ENCODE assay signal across 8 cellular contexts in the genomic region with DNA sequence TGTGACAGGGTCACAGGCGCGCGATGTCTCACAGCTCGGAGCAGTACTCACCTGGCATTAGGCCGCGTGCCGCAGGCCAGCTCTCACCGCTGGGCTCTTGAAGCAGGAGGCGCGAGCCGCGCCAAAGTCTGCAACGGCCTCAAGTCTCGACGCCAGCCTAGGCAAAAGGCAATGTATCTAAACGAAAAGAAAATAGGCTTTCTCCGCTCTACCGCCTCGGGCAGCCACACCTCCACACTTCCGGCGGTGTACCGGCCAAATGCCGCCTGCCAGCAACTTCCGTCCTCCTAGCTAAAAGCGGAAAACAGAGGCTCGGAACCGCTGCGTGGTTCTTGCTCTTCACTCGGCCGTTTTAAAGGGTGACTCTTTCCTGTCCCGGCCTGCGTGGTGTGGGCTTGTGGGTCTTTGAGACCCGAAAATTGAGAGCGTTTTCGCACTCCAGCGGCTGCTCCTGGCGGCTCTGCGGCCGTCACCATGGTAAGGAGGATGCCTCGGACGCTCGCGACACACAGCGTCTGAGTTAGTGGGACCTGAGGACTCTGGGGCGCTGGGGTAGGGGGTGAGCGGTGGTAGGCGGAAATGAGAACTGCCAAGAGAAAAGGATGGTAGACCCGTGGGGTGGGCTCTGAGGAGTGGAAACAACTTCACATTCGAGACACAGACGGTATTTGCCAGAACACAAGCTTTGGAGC. TPM values are rescaled to one million over a fixed set of nuclear protein-coding genes. Genes with fewer than 3 reads are reported as not detected.
A peak's percentile ranks its signal among the peaks of the same experiment; 100 is the strongest.
DNase-seq lines count a peak whose midpoint lies in the region; ATAC-seq and TF ChIP-seq lines count a peak whose summit lies in the region.

A gene with protein sequence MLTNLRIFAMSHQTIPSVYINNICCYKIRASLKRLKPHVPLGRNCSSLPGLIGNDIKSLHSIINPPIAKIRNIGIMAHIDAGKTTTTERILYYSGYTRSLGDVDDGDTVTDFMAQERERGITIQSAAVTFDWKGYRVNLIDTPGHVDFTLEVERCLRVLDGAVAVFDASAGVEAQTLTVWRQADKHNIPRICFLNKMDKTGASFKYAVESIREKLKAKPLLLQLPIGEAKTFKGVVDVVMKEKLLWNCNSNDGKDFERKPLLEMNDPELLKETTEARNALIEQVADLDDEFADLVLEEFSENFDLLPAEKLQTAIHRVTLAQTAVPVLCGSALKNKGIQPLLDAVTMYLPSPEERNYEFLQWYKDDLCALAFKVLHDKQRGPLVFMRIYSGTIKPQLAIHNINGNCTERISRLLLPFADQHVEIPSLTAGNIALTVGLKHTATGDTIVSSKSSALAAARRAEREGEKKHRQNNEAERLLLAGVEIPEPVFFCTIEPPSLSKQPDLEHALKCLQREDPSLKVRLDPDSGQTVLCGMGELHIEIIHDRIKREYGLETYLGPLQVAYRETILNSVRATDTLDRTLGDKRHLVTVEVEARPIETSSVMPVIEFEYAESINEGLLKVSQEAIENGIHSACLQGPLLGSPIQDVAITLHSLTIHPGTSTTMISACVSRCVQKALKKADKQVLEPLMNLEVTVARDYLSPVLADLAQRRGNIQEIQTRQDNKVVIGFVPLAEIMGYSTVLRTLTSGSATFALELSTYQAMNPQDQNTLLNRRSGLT (minus strand): TSS at position 231 of the 692 bp plus-strand sequence. CDS start 3,375 bp downstream, outside the sequence.
A gene (plus strand): TSS at position 363 of the 692 bp plus-strand sequence. CDS start 112 bp downstream, at position 475.

- H3K27me3 ChIP-seq in Panc1 (ENCODE audit: control insufficient read depth, insufficient read depth, low read length) (no peaks in the 10 kb centered on the region), muscle layer of duodenum (ENCODE audit: low read depth, low read length) (no peaks in the 10 kb centered on the region)

- in situ Hi-C loops in Panc1 (cut with HindIII; ENCODE audit: low pct_unique_long_range_greater_than_20kb, low sequenced_read_pairs), result no loop called here

- H3K9me3 ChIP-seq in Panc1 (ENCODE audit: control insufficient read depth, insufficient read depth, low read depth, low read length) (no peaks in the 10 kb centered on the region), muscle layer of duodenum (ENCODE audit: control insufficient read depth in 1 of 2, low read length in 2 of 2) (no peaks in the 10 kb centered on the region)

- BruUV-seq in Panc1 (replicated peaks; lab: Mats Ljungman, UMichigan), result no TSS peak

- H3K4me3 ChIP-seq in Panc1 (ENCODE audit: low read depth in 2 of 2, low read length in 2 of 2), result peak within 1 kb of the TSS; percentile 99 to 100
- peak within 1 kb of the TSS; percentile 98 to 100 for H3K4me3 ChIP-seq in muscle layer of duodenum (ENCODE audit: low read depth in 1 of 2, low read length in 2 of 2)

- intact Hi-C loops in Panc1 (cut with micrococcal nuclease; ENCODE audit: unreplicated experiment), result loop anchor here (10.0 kb wide), 1 partner anchor 148 kb away; no protein-coding TSS in a partner anchor

- ATAC-seq in GM21723 (IDR thresholded peaks at IDR 0.05; ENCODE audit: unreplicated experiment), result peak; percentile 90
- ATAC-seq in Panc1, result peak; percentile 93
- peak; percentile 97 for ATAC-seq in esophagus mucosa

- CTCF ChIA-PET in Panc1 (lab: Charles Lee), result no interaction called here

- DNase-seq in DMS53 (lab: John Stamatoyannopoulos, UW) (peak; percentile 97), KG1 (lab: John Stamatoyannopoulos, UW) (peak; percentile 98), Panc1 (ENCODE audit: low read depth, low spot score) (peak; percentile 88)
- DNase-seq in activated T-cell treated with anti-CD3 and anti-CD28 coated beads, Interleukin-2, amount 50 U/mL, for 48 hours, result peak; percentile 95
- peak; percentile 86 to 89 for DNase-seq in stimulated activated CD8-positive, alpha-beta memory T cell treated with anti-CD3 and anti-CD28 coated beads, Interleukin-7, amount 100 ng/mL, for 4 hours (ENCODE audit: low read depth in 2 of 2)

- POLR2A ChIA-PET in Panc1 (lab: Charles Lee), result interaction anchor here (0.5 kb wide), 1 partner anchor 89 kb away, joined by 8 read pairs; no protein-coding TSS in a partner anchor

- peaks cover 25% of the 10 kb centered on the region for H3K4me1 ChIP-seq in Panc1 (ENCODE audit: control insufficient read depth, insufficient read depth, low read length)
- H3K4me1 ChIP-seq in muscle layer of duodenum (ENCODE audit: control insufficient read depth in 1 of 2, insufficient read depth in 2 of 2, low read length in 2 of 2), result peaks cover 8 to 33% of the 10 kb centered on the region in 2 donors

- no peak for TF ChIP-seq CTCF in Panc1 (IDR thresholded peaks at IDR 0.05)

- H3K27ac ChIP-seq in Panc1 (ENCODE audit: low read length), result peak within 1 kb of the TSS; percentile 98
- peak within 1 kb of the TSS; percentile 83 for H3K27ac ChIP-seq in muscle layer of duodenum (ENCODE audit: low read length)

- H3K36me3 ChIP-seq in Panc1 (ENCODE audit: control insufficient read depth, insufficient read depth, low read length) (peaks cover 32% of the 10 kb centered on the region), muscle layer of duodenum (ENCODE audit: control insufficient read depth in 1 of 2, insufficient read depth in 2 of 2, low read length in 2 of 2) (peaks cover 21 to 22% of the 10 kb centered on the region in 2 donors)

RNA-seq across cellular contexts. Expression of the first gene that starts in this region (rescaled TPM):
- total RNA-seq in Panc1 (2021; ENCODE audit: unreplicated experiment) (22.5 TPM), esophagus mucosa (13.9 TPM)
- 13.1 TPM for polyA plus RNA-seq in Panc1 (2012; ENCODE audit: insufficient read length)

RNA-seq across cellular contexts. Expression of the second gene that starts in this region (rescaled TPM):
- 42.7 TPM for total RNA-seq in Panc1 (2021; ENCODE audit: unreplicated experiment)
- polyA plus RNA-seq in Panc1 (2012; ENCODE audit: insufficient read length), result 67.0 TPM
- 39.6 TPM for total RNA-seq in esophagus mucosa

Comparison
In these comparisons a context has a peak if more than half of its experiments do, and no peak if none do; other contexts are left out.
1. Peak in every context shown above with its lines: DNase-seq, ATAC-seq, H3K4me3 ChIP-seq and H3K27ac ChIP-seq.